Comparison of ENCODE assay signal across 10 cellular contexts in the genomic region with DNA sequence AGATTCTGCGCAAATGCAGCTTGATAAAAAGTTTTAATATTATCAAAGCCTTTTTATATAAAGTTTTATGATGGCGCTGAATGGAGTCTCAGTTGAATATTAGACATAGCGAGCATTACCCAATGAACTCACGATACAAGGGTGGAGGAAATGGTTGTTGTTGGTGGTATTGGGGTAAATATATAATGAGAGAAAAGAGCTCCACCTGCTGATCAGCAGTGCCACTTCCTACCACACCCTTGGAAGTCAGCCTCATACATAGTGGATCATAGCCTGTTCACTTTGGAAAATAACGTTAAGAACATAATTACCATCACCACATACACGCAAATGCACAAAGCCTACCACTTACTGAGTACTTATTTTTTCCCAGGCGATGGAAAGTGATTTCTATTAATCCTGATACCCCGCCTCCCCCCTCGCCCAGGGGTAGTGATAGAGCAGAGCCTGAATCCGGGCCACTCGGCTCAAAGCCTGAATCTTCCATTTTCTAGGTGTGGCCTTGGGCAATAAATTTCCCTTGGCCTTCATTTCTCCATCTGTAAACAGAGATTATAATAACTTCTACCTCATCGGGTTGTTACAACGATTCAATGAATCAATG.
A peak's percentile ranks its signal among the peaks of the same experiment; 100 is the strongest.
DNase-seq lines count a peak whose midpoint lies in the region; ATAC-seq and TF ChIP-seq lines count a peak whose summit lies in the region.
"Had no signal": no experiment of that assay in that cellular context is flagged by ENCODE, and none has a peak within 500 bp of the region (broad histone marks: within the 10 kb centered on the region; RNA-seq: fewer than 3 reads in every experiment).

No MANE protein-coding gene starts in this region.

- H3K27me3 ChIP-seq in brain microvascular endothelial cell (replicated peaks) (no peaks in the 10 kb centered on the region), testis (no peaks in the 10 kb centered on the region)

- ATAC-seq in left cardiac atrium = no peak

- H3K4me1 ChIP-seq in testis = no peaks in the 10 kb centered on the region

- DNase-seq in SIG-M5 treated with dmso at 0.1 percent for 504 hours (lab: John Stamatoyannopoulos, UW; ENCODE audit: unreplicated experiment) (peak; percentile 8), SIG-M5 (lab: John Stamatoyannopoulos, UW) (no peak), LHCN-M2 (ENCODE audit: low read depth) (peak; percentile 22), brain microvascular endothelial cell (no peak), testis (peak; percentile 16), left cardiac atrium (no peak), DMS153 treated with DMSO at 0.1 percent for 48 hours (lab: John Stamatoyannopoulos, UW; ENCODE audit: unreplicated experiment) (no peak)
- DNase-seq in activated CD4-positive, CD25-positive, alpha-beta regulatory T cell treated with anti-CD3 and anti-CD28 coated beads, Interleukin-2, amount 50 U/mL, for 72 hours = no peak
- DNase-seq: activated CD4-positive, alpha-beta T cell treated with anti-CD3 and anti-CD28 coated beads, Interleukin-2, amount 50 U/mL, for 4 hours; naive B cell had no signal

- H3K36me3 ChIP-seq in brain microvascular endothelial cell (replicated peaks) (no peaks in the 10 kb centered on the region), testis (ENCODE audit: low read depth, missing control alignments) (no peaks in the 10 kb centered on the region)

- H3K9me3 ChIP-seq in testis = no peaks in the 10 kb centered on the region

- intact Hi-C loops in testis (cut with DNase I; ENCODE audit: low total_unique reads) (no loop called here), left cardiac atrium (cut with DNase I) (no loop called here)

- TF ChIP-seq POLR2A in testis (IDR thresholded peaks at IDR 0.05) = no peak

- in situ Hi-C loops in brain microvascular endothelial cell (cut with HindIII; ENCODE audit: low pct_ligation_motif_present, low sequenced_read_pairs) = no loop called here

- no peak overlapping the region for H3K27ac ChIP-seq in brain microvascular endothelial cell
- no peak overlapping the region for H3K27ac ChIP-seq in testis

- TF ChIP-seq CTCF in brain microvascular endothelial cell (IDR thresholded peaks at IDR 0.05; ENCODE audit: low read depth, low read length, missing control alignments) = peak; percentile 41
- TF ChIP-seq CTCF in testis (IDR thresholded peaks at IDR 0.05) = no peak

- H3K4me3 ChIP-seq in brain microvascular endothelial cell (ENCODE audit: low read depth, low read length) (no peak overlapping the region), testis (peak overlapping the region in 1 of 2 donors; percentile 2)

- WGBS in testis, 2 donors = 75 to 76% methylated on average over 13 of the region's 13 CpGs

Comparison
In these comparisons a context has a peak if more than half of its experiments do, and no peak if none do; other contexts are left out.
1. DNase-seq: peak in SIG-M5 treated with dmso at 0.1 percent for 504 hours (single experiment), LHCN-M2 (single experiment) and testis (single experiment); none in SIG-M5 (single experiment), brain microvascular endothelial cell (single experiment), activated CD4-positive, CD25-positive, alpha-beta regulatory T cell treated with anti-CD3 and anti-CD28 coated beads, Interleukin-2, amount 50 U/mL, for 72 hours (single experiment), left cardiac atrium (single experiment) and DMS153 treated with DMSO at 0.1 percent for 48 hours (single experiment).